10 cellular contexts compared by ENCODE assay signal in the genomic region with DNA sequence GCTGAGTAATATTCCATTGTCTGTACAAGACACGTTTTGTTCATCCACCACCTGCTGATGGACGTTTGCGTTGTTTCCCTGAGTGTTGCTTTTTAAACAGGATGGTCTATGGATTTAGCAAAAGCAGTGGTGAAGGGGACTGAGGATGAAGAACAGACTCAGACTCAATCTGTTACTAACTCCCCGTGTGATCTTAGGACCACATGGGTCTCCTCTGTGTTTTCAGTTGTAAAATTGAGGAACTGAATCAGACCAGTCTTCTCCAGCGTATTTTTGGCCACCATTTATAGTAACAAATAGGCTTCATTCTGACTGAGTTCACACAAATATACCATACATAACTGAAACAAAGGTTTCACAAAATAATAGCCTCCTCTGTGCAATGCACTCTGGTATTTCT.
A peak's percentile ranks its signal among the peaks of the same experiment; 100 is the strongest.
DNase-seq lines count a peak whose midpoint lies in the region; ATAC-seq and TF ChIP-seq lines count a peak whose summit lies in the region.
"Had no signal": no experiment of that assay in that cellular context is flagged by ENCODE, and none has a peak within 500 bp of the region (broad histone marks: within the 10 kb centered on the region; RNA-seq: fewer than 3 reads in every experiment).

No MANE protein-coding gene starts in this region.

- DNase-seq in GM12865 (ENCODE audit: low read depth) = peak; percentile 92
- DNase-seq in KBM-7 = peak; percentile 18
- no peak for DNase-seq in stimulated activated CD4-positive, alpha-beta T cell treated with anti-CD3 and anti-CD28 coated beads, Interleukin-2, amount 100 ng/mL, for 24 hours
- DNase-seq in COLO829 (ENCODE audit: low spot score) = no peak
- DNase-seq in KG1 (lab: John Stamatoyannopoulos, UW) = no peak
- DNase-seq in cerebellar nuclear complex (lab: John Stamatoyannopoulos, UW) = no peak
- DNase-seq: activated naive CD4-positive, alpha-beta T cell treated with anti-CD3 and anti-CD28 coated beads for 36 hours; BE2C had no signal

- no peak overlapping the region; the same call in 1 of the 2 replicates for H3K4me3 ChIP-seq in GM12865 (ENCODE audit: low read depth, low read length)

- ATAC-seq in GM19452 (IDR thresholded peaks at IDR 0.05; ENCODE audit: unreplicated experiment) = peak; percentile 85
- peak; percentile 89 for ATAC-seq in HG02938 (IDR thresholded peaks at IDR 0.05; ENCODE audit: unreplicated experiment)

- no peak for TF ChIP-seq CTCF in GM12865 (IDR thresholded peaks at IDR 0.05; ENCODE audit: insufficient read depth, low read depth, low read length, missing control alignments)

- in situ Hi-C loops in KBM-7 (cut with MboI; ENCODE audit: low pct_unique_long_range_greater_than_20kb, low sequenced_read_pairs) = no loop called here

Comparison
In these comparisons a context has a peak if more than half of its experiments do, and no peak if none do; other contexts are left out.
1. DNase-seq: peak in GM12865 (single experiment) and KBM-7 (single experiment); none in stimulated activated CD4-positive, alpha-beta T cell treated with anti-CD3 and anti-CD28 coated beads, Interleukin-2, amount 100 ng/mL, for 24 hours (0 of 2), COLO829 (single experiment), KG1 (single experiment) and cerebellar nuclear complex (0 of 2).